Comparison of ENCODE assay signal across 10 cellular contexts in genomic region chr7:43516581-43517342, GRCh38.
A peak's percentile ranks its signal among the peaks of the same experiment; 100 is the strongest.
DNase-seq lines count a peak whose midpoint lies in the region; ATAC-seq and TF ChIP-seq lines count a peak whose summit lies in the region.
"Had no signal": no experiment of that assay in that cellular context is flagged by ENCODE, and none has a peak within 500 bp of the region (broad histone marks: within the 10 kb centered on the region; RNA-seq: fewer than 3 reads in every experiment).

No MANE protein-coding gene starts in this region.

- TF ChIP-seq POLR2A in adrenal gland (IDR thresholded peaks at IDR 0.05), result no peak
- no peak for TF ChIP-seq POLR2A in Peyer's patch (IDR thresholded peaks at IDR 0.05)

- H3K27ac Mint-ChIP-seq in activated CD8-positive, alpha-beta T cell treated with anti-CD3 and anti-CD28 coated beads for 36 hours, result peak overlapping the region; percentile 16
- H3K27ac Mint-ChIP-seq in activated CD8-positive, alpha-beta T cell treated with anti-CD3 and anti-CD28 coated beads, Interleukin-2, amount 10 ng/mL, durations not matched to agents 7 days and 5 days, result no peak overlapping the region
- no peak overlapping the region for H3K27ac Mint-ChIP-seq in T-helper 17 cell

- H3K9me3 ChIP-seq in T-helper 17 cell (ENCODE audit: control insufficient read depth, low read length, poor library complexity, severe bottlenecking) (no peaks in the 10 kb centered on the region), osteoblast (ENCODE audit: low read depth, low read length) (no peaks in the 10 kb centered on the region), adrenal gland (replicated peaks in 1 of 3) (no peaks in the 10 kb centered on the region), Peyer's patch (no peaks in the 10 kb centered on the region)

- no peak for TF ChIP-seq CTCF in activated CD8-positive, alpha-beta T cell treated with anti-CD3 and anti-CD28 coated beads for 36 hours (IDR thresholded peaks at IDR 0.05)
- TF ChIP-seq CTCF in osteoblast (IDR thresholded peaks at IDR 0.05; ENCODE audit: extremely low read depth, low read depth, low read length) (no peak), adrenal gland (IDR thresholded peaks at IDR 0.05) (no peak), Peyer's patch (IDR thresholded peaks at IDR 0.05) (no peak)

- H2AFZ ChIP-seq in osteoblast (ENCODE audit: low read length), result no peak overlapping the region

- H3K27me3 ChIP-seq in osteoblast (ENCODE audit: insufficient read depth, low read length) (peaks cover 3% of the 10 kb centered on the region), adrenal gland (peaks cover 3% of the 10 kb centered on the region), Peyer's patch (no peaks in the 10 kb centered on the region)

- POLR2A ChIA-PET in activated CD8-positive, alpha-beta T cell treated with anti-CD3 and anti-CD28 coated beads for 36 hours (lab: Charles Lee), result no interaction called here
- POLR2A ChIA-PET in activated CD8-positive, alpha-beta T cell treated with anti-CD3 and anti-CD28 coated beads, Interleukin-2, amount 10 ng/mL, durations not matched to agents 7 days and 5 days (lab: Charles Lee), result interaction anchor here (0.8 to 1.9 kb wide), 3 partner anchors 10 to 67 kb away, joined by 3 to 7 read pairs (median 3); partner anchors contain the start of gene STK17A

- no peaks in the 10 kb centered on the region for H3K79me2 ChIP-seq in osteoblast (ENCODE audit: insufficient read depth, low read length)

- CTCF ChIA-PET in activated CD8-positive, alpha-beta T cell treated with anti-CD3 and anti-CD28 coated beads for 36 hours (lab: Charles Lee), result interaction anchor here (0.8 to 2.9 kb wide), 3 partner anchors 11 to 581 kb away, joined by 3 to 11 read pairs (median 3); no protein-coding TSS in a partner anchor
- CTCF ChIA-PET in activated CD8-positive, alpha-beta T cell treated with anti-CD3 and anti-CD28 coated beads, Interleukin-2, amount 10 ng/mL, durations not matched to agents 7 days and 5 days (lab: Charles Lee), result interaction anchor here (0.6 to 2.2 kb wide), 4 partner anchors 29 to 133 kb away, joined by 3 to 10 read pairs (median 3); partner anchors contain the start of gene STK17A

- H3K36me3 ChIP-seq in osteoblast (ENCODE audit: insufficient read depth, low read length) (no peaks in the 10 kb centered on the region), adrenal gland (replicated peaks in 1 of 2) (no peaks in the 10 kb centered on the region), Peyer's patch (no peaks in the 10 kb centered on the region)

- intact Hi-C loops in activated CD8-positive, alpha-beta T cell treated with anti-CD3 and anti-CD28 coated beads for 36 hours (cut with micrococcal nuclease), result no loop called here
- intact Hi-C loops in adrenal gland (cut with DNase I), result no loop called here

- no peaks in the 10 kb centered on the region for H3K9me3 Mint-ChIP-seq in activated CD8-positive, alpha-beta T cell treated with anti-CD3 and anti-CD28 coated beads for 36 hours
- no peaks in the 10 kb centered on the region for H3K9me3 Mint-ChIP-seq in activated CD8-positive, alpha-beta T cell treated with anti-CD3 and anti-CD28 coated beads, Interleukin-2, amount 10 ng/mL, durations not matched to agents 7 days and 5 days (ENCODE audit: insufficient read depth)

- H3K4me3 ChIP-seq in osteoblast (ENCODE audit: insufficient read depth, low read length), result no peak overlapping the region
- no peak overlapping the region for H3K4me3 ChIP-seq in adrenal gland
- H3K4me3 ChIP-seq in Peyer's patch, result no peak overlapping the region

- peaks cover 8% of the 10 kb centered on the region for H3K27me3 Mint-ChIP-seq in activated CD8-positive, alpha-beta T cell treated with anti-CD3 and anti-CD28 coated beads for 36 hours
- H3K27me3 Mint-ChIP-seq in activated CD8-positive, alpha-beta T cell treated with anti-CD3 and anti-CD28 coated beads, Interleukin-2, amount 10 ng/mL, durations not matched to agents 7 days and 5 days (ENCODE audit: low read depth), result peaks cover 19% of the 10 kb centered on the region
- peaks cover 46% of the 10 kb centered on the region for H3K27me3 Mint-ChIP-seq in T-helper 17 cell

- H3K4me1 ChIP-seq in osteoblast (ENCODE audit: insufficient read depth, low read length) (peaks cover 18% of the 10 kb centered on the region), adrenal gland (replicated peaks in 1 of 2) (no peaks in the 10 kb centered on the region), Peyer's patch (no peaks in the 10 kb centered on the region)

- H4K20me1 ChIP-seq in osteoblast (ENCODE audit: insufficient read depth, low read length), result no peaks in the 10 kb centered on the region

- H3K4me1 Mint-ChIP-seq in activated CD8-positive, alpha-beta T cell treated with anti-CD3 and anti-CD28 coated beads for 36 hours (ENCODE audit: low read depth), result peaks cover 6% of the 10 kb centered on the region
- H3K4me1 Mint-ChIP-seq in activated CD8-positive, alpha-beta T cell treated with anti-CD3 and anti-CD28 coated beads, Interleukin-2, amount 10 ng/mL, durations not matched to agents 7 days and 5 days (ENCODE audit: low read depth), result peaks cover 7% of the 10 kb centered on the region
- peaks cover 9% of the 10 kb centered on the region for H3K4me1 Mint-ChIP-seq in T-helper 17 cell

- H3K27ac ChIP-seq in osteoblast (ENCODE audit: low read depth, low read length), result no peak overlapping the region
- H3K27ac ChIP-seq in adrenal gland, result no peak overlapping the region
- no peak overlapping the region for H3K27ac ChIP-seq in Peyer's patch

- peak; percentile 29 for DNase-seq in activated CD8-positive, alpha-beta T cell treated with anti-CD3 and anti-CD28 coated beads for 36 hours
- DNase-seq in activated CD8-positive, alpha-beta T cell treated with anti-CD3 and anti-CD28 coated beads, Interleukin-2, amount 10 ng/mL, durations not matched to agents 7 days and 5 days, result no peak
- DNase-seq in T-helper 17 cell (no peak), osteoblast (ENCODE audit: insufficient read length, low spot score, missing footprints) (peak; percentile 31), adrenal gland (no peak), Peyer's patch (no peak)
- DNase-seq in activated CD4-positive, CD25-positive, alpha-beta regulatory T cell treated with anti-CD3 and anti-CD28 coated beads, Interleukin-2, amount 50 U/mL, for 72 hours, result no peak
- DNase-seq: hippocampal formation; stimulated activated naive CD4-positive, alpha-beta T cell had no signal

- H3K36me3 Mint-ChIP-seq in activated CD8-positive, alpha-beta T cell treated with anti-CD3 and anti-CD28 coated beads for 36 hours (ENCODE audit: low read depth), result no peaks in the 10 kb centered on the region
- no peaks in the 10 kb centered on the region for H3K36me3 Mint-ChIP-seq in activated CD8-positive, alpha-beta T cell treated with anti-CD3 and anti-CD28 coated beads, Interleukin-2, amount 10 ng/mL, durations not matched to agents 7 days and 5 days (ENCODE audit: low read depth)
- peaks cover 6% of the 10 kb centered on the region for H3K36me3 Mint-ChIP-seq in T-helper 17 cell (ENCODE audit: low read depth)

- no peak overlapping the region for H3K4me3 Mint-ChIP-seq in activated CD8-positive, alpha-beta T cell treated with anti-CD3 and anti-CD28 coated beads for 36 hours
- H3K4me3 Mint-ChIP-seq in activated CD8-positive, alpha-beta T cell treated with anti-CD3 and anti-CD28 coated beads, Interleukin-2, amount 10 ng/mL, durations not matched to agents 7 days and 5 days, result no peak overlapping the region
- no peak overlapping the region for H3K4me3 Mint-ChIP-seq in T-helper 17 cell

- ATAC-seq in activated CD8-positive, alpha-beta T cell treated with anti-CD3 and anti-CD28 coated beads for 36 hours, result peak; percentile 84
- ATAC-seq in activated CD8-positive, alpha-beta T cell treated with anti-CD3 and anti-CD28 coated beads, Interleukin-2, amount 10 ng/mL, durations not matched to agents 7 days and 5 days, result no peak
- peak; percentile 78 for ATAC-seq in HG03108 (IDR thresholded peaks at IDR 0.05; ENCODE audit: unreplicated experiment)
- ATAC-seq in T-helper 17 cell, result peak; percentile 50

- H3K4me2 ChIP-seq in osteoblast (ENCODE audit: insufficient read depth, low read length), result no peak overlapping the region

- WGBS in adrenal gland, 4 donors, result 74 to 82% (median 80%) methylated on average over 9 of the region's 9 CpGs

Comparison
In these comparisons a context has a peak if more than half of its experiments do, and no peak if none do; other contexts are left out.
1. DNase-seq: peak in activated CD8-positive, alpha-beta T cell treated with anti-CD3 and anti-CD28 coated beads for 36 hours (single experiment) and osteoblast (single experiment); none in activated CD8-positive, alpha-beta T cell treated with anti-CD3 and anti-CD28 coated beads, Interleukin-2, amount 10 ng/mL, durations not matched to agents 7 days and 5 days (single experiment), T-helper 17 cell (0 of 3), adrenal gland (0 of 7), Peyer's patch (0 of 3) and activated CD4-positive, CD25-positive, alpha-beta regulatory T cell treated with anti-CD3 and anti-CD28 coated beads, Interleukin-2, amount 50 U/mL, for 72 hours (single experiment).